In genomic region chr6:96837138-96837971, GRCh38 we compare ENCODE assay signal across 8 cellular contexts. TPM values are rescaled to one million over a fixed set of nuclear protein-coding genes. Genes with fewer than 3 reads are reported as not detected.
DNase-seq lines count a peak whose midpoint lies in the region; ATAC-seq and TF ChIP-seq lines count a peak whose summit lies in the region.

Gene GPR63 (minus strand): TSS chr6:96837477. CDS start chr6:96799731, 37,746 bp downstream.

- H3K27me3 ChIP-seq in HUES48 (ENCODE audit: control insufficient read depth, insufficient read depth, low read length) (peaks cover 15% of the 10 kb centered on the region), gastroesophageal sphincter (no peaks in the 10 kb centered on the region), testis (no peaks in the 10 kb centered on the region)

- H3K9me3 ChIP-seq in HUES48 (ENCODE audit: control insufficient read depth, insufficient read depth, low read length): no peaks in the 10 kb centered on the region
- no peaks in the 10 kb centered on the region for H3K9me3 ChIP-seq in gastroesophageal sphincter
- H3K9me3 ChIP-seq in testis: no peaks in the 10 kb centered on the region

- intact Hi-C loops in testis (cut with DNase I; ENCODE audit: low total_unique reads): no loop called here

- TF ChIP-seq CTCF in gastroesophageal sphincter (IDR thresholded peaks at IDR 0.05): no peak
- no peak for TF ChIP-seq CTCF in testis (IDR thresholded peaks at IDR 0.05)

- H3K36me3 ChIP-seq in HUES48 (ENCODE audit: control insufficient read depth, insufficient read depth, low read length): no peaks in the 10 kb centered on the region
- H3K36me3 ChIP-seq in gastroesophageal sphincter: no peaks in the 10 kb centered on the region
- no peaks in the 10 kb centered on the region for H3K36me3 ChIP-seq in testis (ENCODE audit: low read depth, missing control alignments)

- 1% methylated on average over 17 to 29 of the region's 77 CpGs for WGBS in gastroesophageal sphincter (ENCODE audit: low coverage in 1 of 2), 2 donors
- WGBS in testis, 2 donors: 1% methylated on average over 54 to 76 of the region's 77 CpGs

- DNase-seq in DMS53 treated with DMSO at 0.1 percent for 48 hours (lab: John Stamatoyannopoulos, UW; ENCODE audit: unreplicated experiment) (peak; percentile 37), RPMI7951 (ENCODE audit: low read depth) (peak; percentile 76), activated gamma-delta T cell (lab: John Stamatoyannopoulos, UW) (peak; percentile 32), nucleus accumbens (lab: John Stamatoyannopoulos, UW) (peak in 47 of 56 donors; percentile 6 to 76 (median 38)), testis (peak; percentile 81)

- TF ChIP-seq POLR2A in gastroesophageal sphincter (IDR thresholded peaks at IDR 0.05) (no peak), testis (IDR thresholded peaks at IDR 0.05) (no peak)

- TF ChIP-seq EP300 in gastroesophageal sphincter (IDR thresholded peaks at IDR 0.05): no peak

- peak; percentile 94 for ATAC-seq in GM21515 (IDR thresholded peaks at IDR 0.05; ENCODE audit: unreplicated experiment)
- ATAC-seq in gastroesophageal sphincter: peak; percentile 91

- peak within 1 kb of the TSS; percentile 90 for H3K9ac ChIP-seq in HUES48 (ENCODE audit: low read depth, low read length)

- H3K4me3 ChIP-seq in HUES48 (ENCODE audit: low read depth, low read length) (peak within 1 kb of the TSS; percentile 99), gastroesophageal sphincter (peak within 1 kb of the TSS; percentile 46 to 73), testis (peak within 1 kb of the TSS; percentile 77 to 85)

- H3K27ac ChIP-seq in HUES48 (ENCODE audit: low read depth, low read length): peak within 1 kb of the TSS; percentile 80
- peak within 1 kb of the TSS in 3 of 4 donors; percentile 38 to 74 (median 57) for H3K27ac ChIP-seq in gastroesophageal sphincter
- peak within 1 kb of the TSS; percentile 67 to 68 for H3K27ac ChIP-seq in testis

- H3K4me1 ChIP-seq in HUES48 (ENCODE audit: control insufficient read depth, insufficient read depth, low read length) (peaks cover 15% of the 10 kb centered on the region), gastroesophageal sphincter (peaks cover 0 to 20% (median 0%) of the 10 kb centered on the region in 3 donors), testis (no peaks in the 10 kb centered on the region)

RNA-seq across cellular contexts. Expression of gene GPR63, which starts in this region (rescaled TPM):
- total RNA-seq in RPMI7951 (2014; rRNA removed; shearing (Covaris generic)): 0.24 and 0.29 TPM in 2 replicates
- total RNA-seq in gastroesophageal sphincter (1 to 10 TPM in 3 of 4 donors, under 1 TPM in 1; 0.54 to 2.8 (median 1.4) TPM), testis (1 to 10 TPM; 4.6 to 6.3 TPM)
- 4.3 TPM for polyA plus RNA-seq in testis (ENCODE audit: insufficient read depth, low read depth, low replicate concordance)

Comparison
In these comparisons a context has a peak if more than half of its experiments do, and no peak if none do; other contexts are left out.
1. Peak in every context shown above with its lines: DNase-seq, ATAC-seq, H3K4me3 ChIP-seq and H3K27ac ChIP-seq.
2. Peak in DNase-seq in RPMI7951; RNA of the gene not detected or under 1 TPM.